In the genomic region with DNA sequence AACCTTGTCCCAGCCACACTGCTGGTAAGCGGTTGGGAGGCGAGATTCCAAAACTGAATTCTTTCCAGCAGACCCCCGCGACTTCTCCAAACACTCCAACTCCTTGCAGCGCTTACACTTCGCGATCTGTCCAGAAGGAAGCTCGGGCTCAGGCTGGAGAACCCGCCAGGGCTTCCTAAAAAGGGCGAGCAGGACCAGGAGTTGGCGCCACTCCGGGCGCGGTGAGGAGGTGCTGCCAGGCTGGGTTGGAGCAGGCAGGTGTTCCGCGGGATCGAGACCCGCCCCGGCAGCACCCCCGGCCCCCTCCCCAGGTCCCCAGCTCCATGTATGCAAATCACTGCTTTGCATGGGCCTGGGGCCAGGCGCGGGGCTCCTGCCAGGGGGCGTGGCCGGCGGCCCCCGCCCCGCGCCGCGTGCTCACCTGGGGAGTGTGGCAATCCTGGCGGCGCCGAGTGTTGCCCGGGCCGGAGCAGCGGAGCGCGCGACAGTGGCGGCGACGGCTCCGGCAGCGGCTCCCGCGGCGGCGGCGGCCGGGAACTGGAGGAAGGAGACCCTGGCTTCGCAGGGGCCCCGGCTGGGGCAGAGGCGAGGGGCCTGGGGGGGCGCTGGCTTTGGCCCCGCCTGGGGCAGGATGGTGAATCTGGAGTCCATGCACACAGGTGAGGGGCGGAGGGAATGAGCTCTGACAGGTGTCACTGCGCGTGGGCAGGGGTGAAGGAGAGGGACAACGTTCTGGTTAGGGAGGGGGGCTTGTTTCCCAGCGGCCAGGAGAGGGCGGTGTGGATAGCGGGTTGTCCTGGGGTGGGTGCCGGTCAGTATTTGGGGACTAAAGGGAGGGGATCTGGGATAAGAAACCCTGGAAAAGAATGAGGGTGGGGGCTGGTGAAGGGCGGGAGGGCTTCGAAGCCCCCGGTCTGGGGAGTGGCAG, we compare ENCODE assay signal across 10 cellular contexts. TPM values are rescaled to one million over a fixed set of nuclear protein-coding genes. Genes with fewer than 3 reads are reported as not detected.
DNase-seq lines count a peak whose midpoint lies in the region; ATAC-seq, FAIRE-seq and TF ChIP-seq lines count a peak whose summit lies in the region.
"Had no signal": no experiment of that assay in that cellular context is flagged by ENCODE, and none has a peak within 500 bp of the region (broad histone marks: within the 10 kb centered on the region; RNA-seq: fewer than 3 reads in every experiment).

A gene (plus strand): TSS at position 428 of the 928 bp plus-strand sequence. CDS start 204 bp downstream, at position 632.

- no peaks in the 10 kb centered on the region; the same call in 1 of the 2 replicates for H4K20me1 ChIP-seq in HepG2 (ENCODE audit: insufficient read depth, low read length)

- no peak within 1 kb of the TSS for H3K4me3 ChIP-seq in AG04450 (ENCODE audit: low read depth, low read length)
- no peak within 1 kb of the TSS for H3K4me3 ChIP-seq in brain microvascular endothelial cell (ENCODE audit: low read depth, low read length)
- no peak within 1 kb of the TSS; a peak in 1 of 6 replicates for H3K4me3 ChIP-seq in HepG2 (replicated peaks in 1 of 3; ENCODE audit: insufficient read depth in 1 of 3, low read depth in 2 of 3, low read length in 3 of 3)

- H3K27ac ChIP-seq in AG04450 (ENCODE audit: low read depth, low read length) (no peak within 1 kb of the TSS), brain microvascular endothelial cell (no peak within 1 kb of the TSS), HepG2 (ENCODE audit: extremely low read length, insufficient read depth, low read length) (no peak within 1 kb of the TSS)

- no peaks in the 10 kb centered on the region for H3K4me1 ChIP-seq in HepG2 (ENCODE audit: insufficient read depth, low read length)

- TF ChIP-seq CTCF in AG04450 (IDR thresholded peaks at IDR 0.05; ENCODE audit: low read depth, low read length) (0 out of 2 replicates have a peak, but pooled peaks have one; percentile 11), GM20000 (IDR thresholded peaks at IDR 0.05; ENCODE audit: extremely low read depth, missing control alignments) (no peak), brain microvascular endothelial cell (IDR thresholded peaks at IDR 0.05; ENCODE audit: low read depth, low read length, missing control alignments) (peak; percentile 47), HepG2 (CRISPR knock-in tag; IDR thresholded peaks at IDR 0.05) (peak; percentile 30)

- CTCF ChIA-PET in AG04450 (lab: Charles Lee), result interaction anchor here (0.8 to 1.4 kb wide), 2 partner anchors 10 to 60 kb away, joined by 3 to 4 read pairs; no protein-coding TSS in a partner anchor
- CTCF ChIA-PET in HepG2 (lab: Yijun Ruan, JAX; ENCODE audit: low intra/inter-chr PET ratio, low total read pairs), result interaction anchor here (1.4 kb wide), 2 partner anchors 60 to 63 kb away, joined by 3 to 4 read pairs; no protein-coding TSS in a partner anchor

- FAIRE-seq in HepG2 (lab: Jason Lieb, UNC), result no peak

- H3K9ac ChIP-seq in HepG2 (ENCODE audit: insufficient read depth, low read depth, low read length), result no peak within 1 kb of the TSS

- peaks cover 67% of the 10 kb centered on the region for H3K27me3 ChIP-seq in AG04450 (ENCODE audit: control insufficient read depth, insufficient read depth, low read length)
- peaks cover 37% of the 10 kb centered on the region for H3K27me3 ChIP-seq in brain microvascular endothelial cell (replicated peaks)
- peaks cover 15 to 68% of the 10 kb centered on the region in 2 experiments for H3K27me3 ChIP-seq in HepG2 (ENCODE audit: control insufficient read depth in 1 of 2, insufficient read depth in 2 of 2, low read length in 2 of 2)

- TF ChIP-seq EP300 in HepG2 (IDR thresholded peaks at IDR 0.05; ENCODE audit: low read depth in 2 of 2, low read length in 2 of 2) (no peak), HepG2 (CRISPR knock-in tag; IDR thresholded peaks at IDR 0.05; ENCODE audit: borderline replicate concordance) (no peak)

- H3K4me2 ChIP-seq in HepG2 (ENCODE audit: low read depth, low read length), result no peak within 1 kb of the TSS

- TF ChIP-seq RAD21 in HepG2 (CRISPR knock-in tag; IDR thresholded peaks at IDR 0.05), result no peak

- in situ Hi-C loops in brain microvascular endothelial cell (cut with HindIII; ENCODE audit: low pct_ligation_motif_present, low sequenced_read_pairs) (no loop called here), HepG2 (cut with HindIII; ENCODE audit: extremely low pct_ligation_motif_present, low pct_unique_long_range_greater_than_20kb) (loop anchor here (5.0 kb wide), 1 partner anchor 57 kb away; no protein-coding TSS in a partner anchor)

- H3K9me3 ChIP-seq in AG04450 (ENCODE audit: control insufficient read depth, insufficient read depth, low read length) (no peaks in the 10 kb centered on the region; the same call in 1 of the 2 replicates), HepG2 (ENCODE audit: low read length) (no peaks in the 10 kb centered on the region)

- no TSS peak for BruUV-seq in HepG2 (replicated peaks; lab: Mats Ljungman, UMichigan)

- H3K79me2 ChIP-seq in HepG2 (ENCODE audit: insufficient read depth, low read length), result no peaks in the 10 kb centered on the region

- DNase-seq in AG04450 (ENCODE audit: low read depth, low spot score) (no peak), GM20000 (ENCODE audit: low spot score) (peak; percentile 58), brain microvascular endothelial cell (no peak), HepG2 (ENCODE audit: low spot score) (no peak), retina (no peak), SW480 (ENCODE audit: low spot score) (no peak)
- DNase-seq: DND-41 had no signal

- intact Hi-C loops in HepG2 (cut with micrococcal nuclease; ENCODE audit: unreplicated experiment), result no loop called here

- ATAC-seq in HepG2 (peak; percentile 18; the same call in 2 of the 3 replicates), HG03432 (IDR thresholded peaks at IDR 0.05; ENCODE audit: unreplicated experiment) (no peak), GM19035 (IDR thresholded peaks at IDR 0.05; ENCODE audit: unreplicated experiment) (no peak)

- POLR2A ChIA-PET in AG04450 (lab: Yijun Ruan, JAX) (no interaction called here), HepG2 (lab: Yijun Ruan, JAX) (no interaction called here)

- no peak within 1 kb of the TSS for H2AFZ ChIP-seq in HepG2 (ENCODE audit: low read length)

- H3K36me3 ChIP-seq in brain microvascular endothelial cell (replicated peaks), result no peaks in the 10 kb centered on the region
- H3K36me3 ChIP-seq in HepG2 (replicated peaks in 1 of 2; ENCODE audit: control insufficient read depth in 1 of 2, insufficient read depth in 2 of 2, low read length in 2 of 2), result no peaks in the 10 kb centered on the region

- no peak for TF ChIP-seq POLR2A in HepG2 (IDR thresholded peaks at IDR 0.05; ENCODE audit: insufficient read depth in 1 of 2, low read depth in 2 of 2, low read length in 2 of 2)

- WGBS in HepG2 (ENCODE audit: low lambda C conversion rate), result 37% methylated on average over 21 of the region's 66 CpGs

TF ChIP-seq in HepG2, 621 proteins besides CTCF, POLR2A, EP300 and RAD21 (continues in another document):
- TF ChIP-seq, protein P1, sequence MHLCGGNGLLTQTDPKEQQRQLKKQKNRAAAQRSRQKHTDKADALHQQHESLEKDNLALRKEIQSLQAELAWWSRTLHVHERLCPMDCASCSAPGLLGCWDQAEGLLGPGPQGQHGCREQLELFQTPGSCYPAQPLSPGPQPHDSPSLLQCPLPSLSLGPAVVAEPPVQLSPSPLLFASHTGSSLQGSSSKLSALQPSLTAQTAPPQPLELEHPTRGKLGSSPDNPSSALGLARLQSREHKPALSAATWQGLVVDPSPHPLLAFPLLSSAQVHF (CRISPR knock-in tag; IDR thresholded peaks at IDR 0.05), result no peak
- TF ChIP-seq REXO4 (CRISPR knock-in tag; IDR thresholded peaks at IDR 0.05; ENCODE audit: borderline replicate concordance) (no peak), SOX13 (IDR thresholded peaks at IDR 0.05) (no peak), SOX13 (CRISPR knock-in tag; conservative IDR thresholded peaks at IDR 0.05 in 1 of 2, IDR thresholded peaks at IDR 0.05 in 1 of 2) (no peak), POLR2AphosphoS2 (IDR thresholded peaks at IDR 0.05; ENCODE audit: low read depth, low read length) (no peak), ZNF235 (CRISPR knock-in tag; IDR thresholded peaks at IDR 0.05; ENCODE audit: borderline replicate concordance) (no peak)

RNA-seq across cellular contexts. Expression of the gene that starts here (rescaled TPM):
- polyA plus RNA-seq in AG04450 (2011; rRNA removed) (0.05 TPM in 1 of 2 replicates, not detected in the other), HepG2 (2011; rRNA removed) (not detected in 2 replicates)
- polyA minus RNA-seq in AG04450 (2011; rRNA and poly(A)+ RNA removed), result not detected in 2 replicates
- total RNA-seq in HepG2 (2016; rRNA removed; fragmentation: Illumina TruSeq; extraction: Trizol), result not detected in 2 replicates
- total RNA-seq in HepG2 (2016; cell fraction: cytosol; rRNA removed; fragmentation: Illumina TruSeq; extraction: Trizol; ENCODE audit: low read depth), result not detected in 2 replicates
- total RNA-seq in HepG2 (2016; cell fraction: insoluble cytoplasmic fraction; rRNA removed; fragmentation: Illumina TruSeq; extraction: Trizol), result not detected in 2 replicates
- not detected in 2 replicates for total RNA-seq in HepG2 (2016; cell fraction: membrane; rRNA removed; fragmentation: Illumina TruSeq; extraction: Trizol)
- not detected in 2 replicates for total RNA-seq in HepG2 (2016; cell fraction: nucleus; rRNA removed; fragmentation: Illumina TruSeq; extraction: Trizol)
- polyA plus RNA-seq in HepG2 (2011; cell fraction: cytosol; rRNA removed), result not detected in 2 replicates
- polyA plus RNA-seq in HepG2 (2011; cell fraction: nucleus; rRNA removed), result not detected in 2 replicates
- not detected in 2 replicates for polyA plus RNA-seq in HepG2 (2012)
- polyA plus RNA-seq in HepG2 (2016; cell fraction: cytosol; fragmentation: Illumina TruSeq; extraction: Trizol; ENCODE audit: low read depth), result not detected in 2 replicates
- not detected in 2 replicates for polyA plus RNA-seq in HepG2 (2016; cell fraction: insoluble cytoplasmic fraction; fragmentation: Illumina TruSeq; extraction: Trizol; ENCODE audit: low read depth)
- not detected in 2 replicates for polyA plus RNA-seq in HepG2 (2016; cell fraction: membrane; fragmentation: Illumina TruSeq; extraction: Trizol; ENCODE audit: low read depth)
- not detected in 2 replicates for polyA plus RNA-seq in HepG2 (2016; cell fraction: nucleus; fragmentation: Illumina TruSeq; extraction: Trizol; ENCODE audit: insufficient read depth, low read depth)
- polyA minus RNA-seq in HepG2 (2011; rRNA and poly(A)+ RNA removed; ENCODE audit: low replicate concordance), result 0.30 TPM in 1 of 2 replicates, not detected in the other
- polyA minus RNA-seq in HepG2 (2011; cell fraction: cytosol; rRNA and poly(A)+ RNA removed), result not detected in 2 replicates
- polyA minus RNA-seq in HepG2 (2011; cell fraction: nucleus; rRNA and poly(A)+ RNA removed), result not detected in 2 replicates
- total RNA-seq: NCI-H460 had no signal

Comparison
In these comparisons a context has a peak if more than half of its experiments do, and no peak if none do; other contexts are left out.
1. Peak in ATAC-seq in HepG2; RNA of the gene not detected or under 1 TPM.